Comparison of ENCODE assay signal across 10 cellular contexts in the genomic region with DNA sequence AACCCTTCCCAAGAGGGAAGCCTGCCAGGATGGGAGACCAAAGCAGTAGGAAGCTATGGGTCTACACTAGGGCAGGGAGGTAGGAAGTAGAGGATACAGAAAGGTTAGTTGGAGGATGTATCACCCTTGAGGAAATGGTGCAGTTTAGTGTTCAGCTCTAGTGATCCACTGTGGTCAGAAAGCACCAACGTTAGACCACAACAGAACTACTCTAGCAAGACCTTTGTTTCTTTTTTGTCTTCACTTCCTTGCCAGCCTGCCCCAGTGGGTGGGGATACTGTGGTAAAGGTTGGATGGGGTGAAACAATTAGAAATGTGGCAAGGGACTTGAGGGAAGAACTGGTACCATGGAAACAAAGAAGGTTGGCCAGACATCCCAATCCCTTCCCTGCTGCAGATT.
DNase-seq lines count a peak whose midpoint lies in the region; ATAC-seq and TF ChIP-seq lines count a peak whose summit lies in the region.
"Had no signal": no experiment of that assay in that cellular context is flagged by ENCODE, and none has a peak within 500 bp of the region (broad histone marks: within the 10 kb centered on the region; RNA-seq: fewer than 3 reads in every experiment).

No MANE protein-coding gene starts in this region.

- ATAC-seq in GM19467 (IDR thresholded peaks at IDR 0.05; ENCODE audit: unreplicated experiment) (peak; percentile 100), HG03280 (IDR thresholded peaks at IDR 0.05; ENCODE audit: unreplicated experiment) (peak; percentile 92)
- peak; percentile 96 for ATAC-seq in activated CD8-positive, alpha-beta T cell treated with anti-CD3 and anti-CD28 coated beads, Interleukin-2, amount 10 ng/mL, durations not matched to agents 7 days and 5 days

- peak; percentile 33 for DNase-seq in Caki2 (ENCODE audit: low read depth)
- peak; percentile 76 for DNase-seq in activated CD8-positive, alpha-beta T cell treated with anti-CD3 and anti-CD28 coated beads, Interleukin-2, amount 10 ng/mL, durations not matched to agents 7 days and 5 days
- DNase-seq in smooth muscle cell (lab: John Stamatoyannopoulos, UW; ENCODE audit: unreplicated experiment) = no peak
- no peak for DNase-seq in foreskin fibroblast
- no peak for DNase-seq in stimulated activated naive CD4-positive, alpha-beta T cell (lab: John Stamatoyannopoulos, UW)
- no peak for DNase-seq in AG08396 (ENCODE audit: low spot score)
- DNase-seq: NCI-H1105 treated with DMSO at 0.1 percent for 48 hours had no signal

- peaks cover 46% of the 10 kb centered on the region for H3K4me1 Mint-ChIP-seq in activated CD8-positive, alpha-beta T cell treated with anti-CD3 and anti-CD28 coated beads, Interleukin-2, amount 10 ng/mL, durations not matched to agents 7 days and 5 days (ENCODE audit: low read depth)

- no peaks in the 10 kb centered on the region for H3K36me3 Mint-ChIP-seq in activated CD8-positive, alpha-beta T cell treated with anti-CD3 and anti-CD28 coated beads, Interleukin-2, amount 10 ng/mL, durations not matched to agents 7 days and 5 days (ENCODE audit: low read depth)
- H3K36me3 Mint-ChIP-seq: type B pancreatic cell had no signal

- H3K27ac Mint-ChIP-seq in activated CD8-positive, alpha-beta T cell treated with anti-CD3 and anti-CD28 coated beads, Interleukin-2, amount 10 ng/mL, durations not matched to agents 7 days and 5 days = peak overlapping the region; percentile 83
- H3K27ac Mint-ChIP-seq: type B pancreatic cell had no signal

- H3K36me3 ChIP-seq in smooth muscle cell (ENCODE audit: low read depth) = no peaks in the 10 kb centered on the region

- H3K79me2 ChIP-seq in smooth muscle cell (ENCODE audit: low read depth) = no peaks in the 10 kb centered on the region

- H3K27me3 Mint-ChIP-seq in activated CD8-positive, alpha-beta T cell treated with anti-CD3 and anti-CD28 coated beads, Interleukin-2, amount 10 ng/mL, durations not matched to agents 7 days and 5 days (ENCODE audit: low read depth) = no peaks in the 10 kb centered on the region
- H3K27me3 Mint-ChIP-seq: type B pancreatic cell had no signal

- TF ChIP-seq CTCF in smooth muscle cell (IDR thresholded peaks at IDR 0.05; ENCODE audit: borderline replicate concordance, insufficient read depth, poor library complexity, severe bottlenecking) = no peak
- TF ChIP-seq CTCF in foreskin fibroblast (IDR thresholded peaks at IDR 0.05; ENCODE audit: low read depth, low read length) = no peak

- 100% methylated on average over 1 of the region's 1 CpG for WGBS in smooth muscle cell (ENCODE audit: low lambda C conversion rate)

- POLR2A ChIA-PET in activated CD8-positive, alpha-beta T cell treated with anti-CD3 and anti-CD28 coated beads, Interleukin-2, amount 10 ng/mL, durations not matched to agents 7 days and 5 days (lab: Charles Lee) = no interaction called here

- H4K20me1 ChIP-seq in smooth muscle cell (ENCODE audit: low read depth) = no peaks in the 10 kb centered on the region

- H3K9me3 ChIP-seq in smooth muscle cell (replicated peaks; ENCODE audit: low read depth) = no peaks in the 10 kb centered on the region

- no peak overlapping the region for H3K4me3 Mint-ChIP-seq in activated CD8-positive, alpha-beta T cell treated with anti-CD3 and anti-CD28 coated beads, Interleukin-2, amount 10 ng/mL, durations not matched to agents 7 days and 5 days
- H3K4me3 Mint-ChIP-seq: type B pancreatic cell had no signal

- no peaks in the 10 kb centered on the region for H3F3A ChIP-seq in smooth muscle cell (ENCODE audit: low read depth)

- no peaks in the 10 kb centered on the region for H3K9me3 Mint-ChIP-seq in activated CD8-positive, alpha-beta T cell treated with anti-CD3 and anti-CD28 coated beads, Interleukin-2, amount 10 ng/mL, durations not matched to agents 7 days and 5 days (ENCODE audit: insufficient read depth)
- H3K9me3 Mint-ChIP-seq: type B pancreatic cell had no signal

- in situ Hi-C loops in Caki2 (cut with HindIII; ENCODE audit: low pct_unique_long_range_greater_than_20kb, low sequenced_read_pairs) = no loop called here

- H3K27ac ChIP-seq in smooth muscle cell (ENCODE audit: low read depth) = no peak overlapping the region

- H3K9ac ChIP-seq in smooth muscle cell (ENCODE audit: low read depth) = no peak overlapping the region

- CTCF ChIA-PET in activated CD8-positive, alpha-beta T cell treated with anti-CD3 and anti-CD28 coated beads, Interleukin-2, amount 10 ng/mL, durations not matched to agents 7 days and 5 days (lab: Charles Lee) = interaction anchor here (1.2 to 9.8 kb wide), 4 partner anchors 12 to 109 kb away, joined by 3 to 155 read pairs (median 4); no protein-coding TSS in a partner anchor

- no peak overlapping the region for H3K4me3 ChIP-seq in smooth muscle cell
- H3K4me3 ChIP-seq in foreskin fibroblast (ENCODE audit: low read depth in 1 of 2, low read length in 2 of 2) = no peak overlapping the region

- H2AFZ ChIP-seq in smooth muscle cell (ENCODE audit: low read depth) = no peak overlapping the region

- H3K4me1 ChIP-seq in smooth muscle cell (ENCODE audit: low read depth) = no peaks in the 10 kb centered on the region

- H3K4me2 ChIP-seq in smooth muscle cell = no peak overlapping the region

- no peaks in the 10 kb centered on the region for H3K27me3 ChIP-seq in smooth muscle cell (ENCODE audit: low read depth)

Comparison
In these comparisons a context has a peak if more than half of its experiments do, and no peak if none do; other contexts are left out.
1. DNase-seq: peak in Caki2 (single experiment) and activated CD8-positive, alpha-beta T cell treated with anti-CD3 and anti-CD28 coated beads, Interleukin-2, amount 10 ng/mL, durations not matched to agents 7 days and 5 days (single experiment); none in smooth muscle cell (single experiment), foreskin fibroblast (0 of 2), stimulated activated naive CD4-positive, alpha-beta T cell (0 of 6) and AG08396 (single experiment).
2. Peak in every context shown above with its lines, with median percentiles within 50 percentile points of each other: ATAC-seq.